In the genomic region with DNA sequence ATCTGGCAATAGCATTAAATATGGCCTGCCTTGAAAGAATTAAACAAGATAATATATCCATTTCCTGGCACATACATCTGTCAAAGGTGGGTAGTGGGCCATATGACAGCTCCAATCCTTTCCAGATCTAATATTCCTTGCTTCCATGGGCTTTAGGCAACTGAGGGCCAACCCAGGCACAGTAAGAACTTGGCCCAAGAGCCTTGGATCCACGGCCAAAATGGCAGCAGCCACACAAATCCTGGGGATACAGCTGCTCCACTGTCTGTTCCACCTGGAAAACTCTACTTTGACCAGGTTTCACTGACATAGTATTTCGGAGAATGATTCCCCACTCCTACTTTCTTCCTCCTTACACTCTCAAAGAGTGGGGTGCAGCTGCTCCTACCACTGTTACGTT, we compare ENCODE assay signal across 1 cellular context.
TF ChIP-seq lines count a peak whose summit lies in the region.

No MANE protein-coding gene starts in this region.

TF ChIP-seq in HCT116, 20 proteins besides CTCF, POLR2A, EP300 and RAD21 (continued from another document):
- TF ChIP-seq YY1 (IDR thresholded peaks at IDR 0.05; ENCODE audit: extremely low read depth, insufficient replicate concordance, low read depth, low read length) (no peak), POLR2AphosphoS5 (IDR thresholded peaks at IDR 0.05; ENCODE audit: low read depth, low read length) (no peak), FOSL1 (IDR thresholded peaks at IDR 0.05; ENCODE audit: low read depth) (no peak), ZNF274 (IDR thresholded peaks at IDR 0.05; ENCODE audit: low read depth, low read length) (no peak), CEBPB (IDR thresholded peaks at IDR 0.05; ENCODE audit: low read depth) (no peak), JUND (IDR thresholded peaks at IDR 0.05) (no peak), SIN3A (IDR thresholded peaks at IDR 0.05; ENCODE audit: low read depth) (no peak), ELF1 (IDR thresholded peaks at IDR 0.05; ENCODE audit: borderline replicate concordance, low read depth) (no peak), EGR1 (IDR thresholded peaks at IDR 0.05; ENCODE audit: low read depth) (no peak)
- TF ChIP-seq, protein P1, sequence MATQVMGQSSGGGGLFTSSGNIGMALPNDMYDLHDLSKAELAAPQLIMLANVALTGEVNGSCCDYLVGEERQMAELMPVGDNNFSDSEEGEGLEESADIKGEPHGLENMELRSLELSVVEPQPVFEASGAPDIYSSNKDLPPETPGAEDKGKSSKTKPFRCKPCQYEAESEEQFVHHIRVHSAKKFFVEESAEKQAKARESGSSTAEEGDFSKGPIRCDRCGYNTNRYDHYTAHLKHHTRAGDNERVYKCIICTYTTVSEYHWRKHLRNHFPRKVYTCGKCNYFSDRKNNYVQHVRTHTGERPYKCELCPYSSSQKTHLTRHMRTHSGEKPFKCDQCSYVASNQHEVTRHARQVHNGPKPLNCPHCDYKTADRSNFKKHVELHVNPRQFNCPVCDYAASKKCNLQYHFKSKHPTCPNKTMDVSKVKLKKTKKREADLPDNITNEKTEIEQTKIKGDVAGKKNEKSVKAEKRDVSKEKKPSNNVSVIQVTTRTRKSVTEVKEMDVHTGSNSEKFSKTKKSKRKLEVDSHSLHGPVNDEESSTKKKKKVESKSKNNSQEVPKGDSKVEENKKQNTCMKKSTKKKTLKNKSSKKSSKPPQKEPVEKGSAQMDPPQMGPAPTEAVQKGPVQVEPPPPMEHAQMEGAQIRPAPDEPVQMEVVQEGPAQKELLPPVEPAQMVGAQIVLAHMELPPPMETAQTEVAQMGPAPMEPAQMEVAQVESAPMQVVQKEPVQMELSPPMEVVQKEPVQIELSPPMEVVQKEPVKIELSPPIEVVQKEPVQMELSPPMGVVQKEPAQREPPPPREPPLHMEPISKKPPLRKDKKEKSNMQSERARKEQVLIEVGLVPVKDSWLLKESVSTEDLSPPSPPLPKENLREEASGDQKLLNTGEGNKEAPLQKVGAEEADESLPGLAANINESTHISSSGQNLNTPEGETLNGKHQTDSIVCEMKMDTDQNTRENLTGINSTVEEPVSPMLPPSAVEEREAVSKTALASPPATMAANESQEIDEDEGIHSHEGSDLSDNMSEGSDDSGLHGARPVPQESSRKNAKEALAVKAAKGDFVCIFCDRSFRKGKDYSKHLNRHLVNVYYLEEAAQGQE (IDR thresholded peaks at IDR 0.05; ENCODE audit: low read depth): no peak
- TF ChIP-seq, protein P2, sequence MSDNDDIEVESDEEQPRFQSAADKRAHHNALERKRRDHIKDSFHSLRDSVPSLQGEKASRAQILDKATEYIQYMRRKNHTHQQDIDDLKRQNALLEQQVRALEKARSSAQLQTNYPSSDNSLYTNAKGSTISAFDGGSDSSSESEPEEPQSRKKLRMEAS (IDR thresholded peaks at IDR 0.05): no peak
- TF ChIP-seq, protein P3, sequence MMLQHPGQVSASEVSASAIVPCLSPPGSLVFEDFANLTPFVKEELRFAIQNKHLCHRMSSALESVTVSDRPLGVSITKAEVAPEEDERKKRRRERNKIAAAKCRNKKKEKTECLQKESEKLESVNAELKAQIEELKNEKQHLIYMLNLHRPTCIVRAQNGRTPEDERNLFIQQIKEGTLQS (IDR thresholded peaks at IDR 0.05): no peak
